Comparison of ENCODE assay signal across 16 cellular contexts in genomic region chr7:100155553-100156317, GRCh38. TPM values are rescaled to one million over a fixed set of nuclear protein-coding genes. Genes with fewer than 3 reads are reported as not detected.
A peak's percentile ranks its signal among the peaks of the same experiment; 100 is the strongest.
DNase-seq lines count a peak whose midpoint lies in the region; ATAC-seq, FAIRE-seq and TF ChIP-seq lines count a peak whose summit lies in the region.
"Had no signal": no experiment of that assay in that cellular context is flagged by ENCODE, and none has a peak within 500 bp of the region (broad histone marks: within the 10 kb centered on the region; RNA-seq: fewer than 3 reads in every experiment).

No MANE protein-coding gene starts in this region.

- no peak for DNase-seq in stimulated activated naive CD8-positive, alpha-beta T cell treated with anti-CD3 and anti-CD28 coated beads, Interleukin-15, Interleukin-2, amounts not matched to agents 100 U/mL and 50 U/mL, for 24 hours
- DNase-seq in SK-N-MC (ENCODE audit: low read depth, low spot score) (no peak), endodermal cell (no peak), C1 segment of cervical spinal cord (lab: John Stamatoyannopoulos, UW) (no peak), amniotic stem cell (lab: John Stamatoyannopoulos, UW) (no peak), HTR-8/SVneo (ENCODE audit: insufficient read length, low spot score) (no peak)
- DNase-seq: activated CD4-positive, alpha-beta T cell treated with anti-CD3 and anti-CD28 coated beads, Interleukin-2, amount 50 U/mL, for 1 hour; activated effector memory CD4-positive, alpha-beta T cell treated with anti-CD3 and anti-CD28 coated beads, Interleukin-2, amount 50 U/mL, for 16 hours; NCI-H187; NCI-H510A treated with DMSO at 0.1 percent for 48 hours had no signal

- no peak for TF ChIP-seq CTCF in endodermal cell (conservative IDR thresholded peaks at IDR 0.05)

- peaks cover 38% of the 10 kb centered on the region for H3K36me3 Mint-ChIP-seq in stimulated activated naive CD8-positive, alpha-beta T cell treated with anti-CD3 and anti-CD28 coated beads, Interleukin-15, Interleukin-2, amounts not matched to agents 100 ng/mL and 50 ng/mL, for 24 hours (ENCODE audit: low read depth)
- peaks cover 34% of the 10 kb centered on the region for H3K36me3 Mint-ChIP-seq in endodermal cell (ENCODE audit: low read depth)

- H3K27ac ChIP-seq in SK-N-MC (0 out of 2 replicates have a peak overlapping the region, but pooled peaks have one; percentile 25), endodermal cell (ENCODE audit: low read depth, low read length) (no peak overlapping the region)
- H3K27ac ChIP-seq: KMS-11, tibial nerve had no signal

- H3K9ac ChIP-seq in SK-N-MC (ENCODE audit: insufficient read length) (no peak overlapping the region), endodermal cell (ENCODE audit: extremely low read depth, low read length, poor library complexity, severe bottlenecking) (no peak overlapping the region)
- H3K9ac ChIP-seq: KMS-11 had no signal

- H3K4me3 ChIP-seq in SK-N-MC, result no peak overlapping the region
- H3K4me3 ChIP-seq in endodermal cell (ENCODE audit: low read length), result no peak overlapping the region
- H3K4me3 ChIP-seq: gastroesophageal sphincter, tibial nerve had no signal

- H3K4me1 Mint-ChIP-seq in stimulated activated naive CD8-positive, alpha-beta T cell treated with anti-CD3 and anti-CD28 coated beads, Interleukin-15, Interleukin-2, amounts not matched to agents 100 ng/mL and 50 ng/mL, for 24 hours (ENCODE audit: low read depth), result peaks cover 56% of the 10 kb centered on the region
- peaks cover 37% of the 10 kb centered on the region for H3K4me1 Mint-ChIP-seq in endodermal cell

- 92 to 93% methylated on average over 11 to 20 of the region's 20 CpGs for WGBS in endodermal cell (ENCODE audit: insufficient coverage in 1 of 2, insufficient read length in 1 of 2), 2 experiments

- no peaks in the 10 kb centered on the region for H3K9me3 ChIP-seq in SK-N-MC (ENCODE audit: low read depth, low read length)
- H3K9me3 ChIP-seq in endodermal cell (ENCODE audit: control insufficient read depth, low read length), result no peaks in the 10 kb centered on the region
- H3K9me3 ChIP-seq: gastroesophageal sphincter, tibial nerve had no signal

- peaks cover 21% of the 10 kb centered on the region for H3K4me1 ChIP-seq in endodermal cell (ENCODE audit: control insufficient read depth, insufficient read depth, low read length)

- H3K27me3 ChIP-seq in endodermal cell (ENCODE audit: control insufficient read depth, insufficient read depth, low read length, poor library complexity, severe bottlenecking), result no peaks in the 10 kb centered on the region
- H3K27me3 ChIP-seq: gastroesophageal sphincter, tibial nerve had no signal

- no peaks in the 10 kb centered on the region for H3K27me3 Mint-ChIP-seq in stimulated activated naive CD8-positive, alpha-beta T cell treated with anti-CD3 and anti-CD28 coated beads, Interleukin-15, Interleukin-2, amounts not matched to agents 100 ng/mL and 50 ng/mL, for 24 hours
- H3K27me3 Mint-ChIP-seq in endodermal cell (ENCODE audit: insufficient read depth), result no peaks in the 10 kb centered on the region

- FAIRE-seq in HTR-8/SVneo (lab: Jason Lieb, UNC), result no peak
- FAIRE-seq: endothelial cell of umbilical vein had no signal

- no peak for ATAC-seq in stimulated activated naive CD8-positive, alpha-beta T cell treated with anti-CD3 and anti-CD28 coated beads, Interleukin-15, Interleukin-2, amounts not matched to agents 100 U/mL and 50 U/mL, for 24 hours
- no peak for ATAC-seq in GM21367 (IDR thresholded peaks at IDR 0.05; ENCODE audit: unreplicated experiment)
- ATAC-seq: gastroesophageal sphincter had no signal

- no peaks in the 10 kb centered on the region for H3K9me3 Mint-ChIP-seq in stimulated activated naive CD8-positive, alpha-beta T cell treated with anti-CD3 and anti-CD28 coated beads, Interleukin-15, Interleukin-2, amounts not matched to agents 100 ng/mL and 50 ng/mL, for 24 hours
- no peaks in the 10 kb centered on the region for H3K9me3 Mint-ChIP-seq in endodermal cell

- peak overlapping the region; percentile 26 for H3K27ac Mint-ChIP-seq in stimulated activated naive CD8-positive, alpha-beta T cell treated with anti-CD3 and anti-CD28 coated beads, Interleukin-15, Interleukin-2, amounts not matched to agents 100 ng/mL and 50 ng/mL, for 24 hours
- H3K27ac Mint-ChIP-seq in endodermal cell, result peak overlapping the region; percentile 48

- H3K36me3 ChIP-seq in SK-N-MC (ENCODE audit: insufficient read depth, low read length) (peaks cover 32% of the 10 kb centered on the region; the same call in 1 of the 2 replicates), endodermal cell (ENCODE audit: control insufficient read depth, insufficient read depth, low read length) (peaks cover 47% of the 10 kb centered on the region)

- H3K4me3 Mint-ChIP-seq in stimulated activated naive CD8-positive, alpha-beta T cell treated with anti-CD3 and anti-CD28 coated beads, Interleukin-15, Interleukin-2, amounts not matched to agents 100 ng/mL and 50 ng/mL, for 24 hours, result peak overlapping the region; percentile 84
- no peak overlapping the region for H3K4me3 Mint-ChIP-seq in endodermal cell

RNA-seq across cellular contexts. Expression of gene TRAPPC14, which starts 2.8 kb away (rescaled TPM):
- 10 to 100 TPM; 24.7 to 30.0 TPM for total RNA-seq in endodermal cell
- 22.9 TPM for polyA plus RNA-seq in endodermal cell (2013, experiment 1 of 2)
- polyA plus RNA-seq in endodermal cell (2013, experiment 2 of 2), result 18.2 TPM

RNA-seq across cellular contexts. Expression of gene LAMTOR4, which starts 7.0 kb away (rescaled TPM):
- 100 to 1,000 TPM; 155 to 188 TPM for total RNA-seq in endodermal cell
- polyA plus RNA-seq in endodermal cell (2013, experiment 1 of 2), result 146 TPM
- polyA plus RNA-seq in endodermal cell (2013, experiment 2 of 2), result 131 TPM

RNA-seq across cellular contexts. Expression of gene GAL3ST4, which starts 12.7 kb away (rescaled TPM):
- 1 to 10 TPM; 3.7 to 3.8 TPM for total RNA-seq in endodermal cell
- 13.3 TPM for polyA plus RNA-seq in endodermal cell (2013, experiment 1 of 2)
- 13.4 TPM for polyA plus RNA-seq in endodermal cell (2013, experiment 2 of 2)

RNA-seq across cellular contexts. Expression of gene GPC2, which starts 21.4 kb away (rescaled TPM):
- total RNA-seq in endodermal cell, result 10 to 100 TPM; 39.3 to 56.1 TPM
- polyA plus RNA-seq in endodermal cell (2013, experiment 1 of 2), result 130 TPM
- polyA plus RNA-seq in endodermal cell (2013, experiment 2 of 2), result 122 TPM

RNA-seq across cellular contexts. Expression of gene STAG3, which starts 22.0 kb away (rescaled TPM):
- 1 to 10 TPM; 1.2 to 3.3 TPM for total RNA-seq in endodermal cell
- 1.4 TPM for polyA plus RNA-seq in endodermal cell (2013, experiment 1 of 2)
- 1.7 TPM for polyA plus RNA-seq in endodermal cell (2013, experiment 2 of 2)
